In the genomic region with DNA sequence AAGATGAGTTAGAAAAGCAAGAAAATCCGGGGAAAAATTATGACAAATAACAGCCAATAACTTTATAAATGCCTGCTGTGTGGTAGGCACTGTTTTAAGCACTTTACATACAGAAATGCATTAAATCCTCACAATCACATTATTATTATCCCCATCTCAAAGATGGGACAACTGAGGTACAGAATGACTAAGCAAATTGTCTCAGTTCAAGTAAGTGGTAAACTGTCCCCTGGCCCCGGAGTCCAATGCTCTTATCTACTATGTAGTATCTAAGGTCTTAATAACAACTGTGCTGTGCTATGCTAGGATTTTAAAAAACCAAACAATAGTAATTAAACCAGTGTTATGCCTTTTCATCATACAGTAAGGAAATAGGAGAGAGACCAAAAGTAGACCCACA, we compare ENCODE assay signal across 27 cellular contexts.
"Had no signal": no experiment of that assay in that cellular context is flagged by ENCODE, and none has a peak within 500 bp of the region (broad histone marks: within the 10 kb centered on the region; RNA-seq: fewer than 3 reads in every experiment).

No MANE protein-coding gene starts in this region.

- H3K27me3 ChIP-seq: ovary, right atrium auricular region, stomach, testis, thyroid gland, transverse colon, upper lobe of left lung, vagina had no signal

- H3K27me3 Mint-ChIP-seq: memory B cell; naive thymus-derived CD4-positive, alpha-beta T cell; natural killer cell treated with Interleukin-12 subunit alpha and Interleukin-12 subunit beta and Interleukin-15 and Interleukin-18, amount 100 ng/mL, for 72 hours; progenitor cell of endocrine pancreas; stimulated activated naive B cell treated with anti-CD40 and anti-IgM and Interleukin-4, amounts not matched to agents 10 μg/mL and 1 μg/mL and 100 μg/mL, for 72 hours had no signal

- H3K4me1 ChIP-seq: testis, thyroid gland, vagina had no signal

- H3K27ac Mint-ChIP-seq: immature natural killer cell; memory B cell; progenitor cell of endocrine pancreas; stimulated activated naive B cell treated with anti-CD40 and anti-IgM and Interleukin-4, amounts not matched to agents 10 μg/mL and 1 μg/mL and 100 μg/mL, for 72 hours had no signal

- ATAC-seq: mucosa of descending colon; naive thymus-derived CD4-positive, alpha-beta T cell; natural killer cell treated with Interleukin-12 subunit alpha and Interleukin-12 subunit beta and Interleukin-15 and Interleukin-18, amount 100 ng/mL, for 72 hours; sciatic nerve; stimulated activated naive B cell treated with anti-CD40 and anti-IgM and Interleukin-4, amounts not matched to agents 10 μg/mL and 1 μg/mL and 100 μg/mL, for 72 hours; stimulated activated naive CD8-positive, alpha-beta T cell treated with anti-CD3 and anti-CD28 coated beads, Interleukin-15, Interleukin-2, amounts not matched to agents 100 U/mL and 50 U/mL, for 24 hours had no signal

- H3K9me3 ChIP-seq: left ventricle myocardium inferior, mucosa of descending colon, ovary, right atrium auricular region, stomach, testis, thyroid gland, transverse colon, upper lobe of left lung, vagina had no signal

- H3K27ac ChIP-seq: left ventricle myocardium inferior, ovary, right atrium auricular region, skin epidermis, stomach, testis, thyroid gland, transverse colon, upper lobe of left lung, vagina had no signal

- H3K9me3 Mint-ChIP-seq: immature natural killer cell; memory B cell; natural killer cell treated with Interleukin-12 subunit alpha and Interleukin-12 subunit beta and Interleukin-15 and Interleukin-18, amount 100 ng/mL, for 72 hours had no signal

- H3K36me3 Mint-ChIP-seq: immature natural killer cell; memory B cell; natural killer cell treated with Interleukin-12 subunit alpha and Interleukin-12 subunit beta and Interleukin-15 and Interleukin-18, amount 100 ng/mL, for 72 hours had no signal

- H3K4me3 ChIP-seq: left ventricle myocardium inferior, lung, mucosa of descending colon, ovary, right atrium auricular region, skin epidermis, stomach, testis, thyroid gland, transverse colon, upper lobe of left lung, vagina had no signal

- H3K4me3 Mint-ChIP-seq: immature natural killer cell; memory B cell; naive thymus-derived CD4-positive, alpha-beta T cell; natural killer cell treated with Interleukin-12 subunit alpha and Interleukin-12 subunit beta and Interleukin-15 and Interleukin-18, amount 100 ng/mL, for 72 hours; stimulated activated naive B cell treated with anti-CD40 and anti-IgM and Interleukin-4, amounts not matched to agents 10 μg/mL and 1 μg/mL and 100 μg/mL, for 72 hours had no signal

- H3K36me3 ChIP-seq: left ventricle myocardium inferior, ovary, right atrium auricular region, stomach, thyroid gland, transverse colon, upper lobe of left lung, vagina had no signal

- DNase-seq: hypothalamus; immature natural killer cell; islet precursor cell; left ventricle myocardium inferior; midbrain; mucosa of descending colon; naive thymus-derived CD4-positive, alpha-beta T cell; ovary; stimulated activated CD4-positive, alpha-beta T cell treated with anti-CD3 and anti-CD28 coated beads, Interleukin-12 subunit alpha, Interleukin-12 subunit beta, amount 100 ng/mL, for 4 hours; stimulated activated CD4-positive, alpha-beta T cell treated with anti-CD3 and anti-CD28 coated beads, Interleukin-15, amount 100 ng/mL, for 24 hours; stimulated activated CD4-positive, alpha-beta T cell treated with anti-CD3 and anti-CD28 coated beads, Interleukin-2, amount 100 ng/mL, for 24 hours; stimulated activated CD4-positive, alpha-beta T cell treated with anti-CD3 and anti-CD28 coated beads, Interleukin-4, amount 100 ng/mL, for 1 hour; stimulated activated naive B cell treated with anti-CD40 and anti-IgM and Interleukin-4, amounts not matched to agents 10 μg/mL and 1 μg/mL and 100 μg/mL, for 72 hours; stimulated activated naive CD8-positive, alpha-beta T cell treated with anti-CD3 and anti-CD28 coated beads, Interleukin-15, Interleukin-2, amounts not matched to agents 100 U/mL and 50 U/mL, for 24 hours; stomach; testis; thyroid gland; transverse colon; upper lobe of left lung had no signal
